ENCODE assay signal across 28 cellular contexts in the genomic region with DNA sequence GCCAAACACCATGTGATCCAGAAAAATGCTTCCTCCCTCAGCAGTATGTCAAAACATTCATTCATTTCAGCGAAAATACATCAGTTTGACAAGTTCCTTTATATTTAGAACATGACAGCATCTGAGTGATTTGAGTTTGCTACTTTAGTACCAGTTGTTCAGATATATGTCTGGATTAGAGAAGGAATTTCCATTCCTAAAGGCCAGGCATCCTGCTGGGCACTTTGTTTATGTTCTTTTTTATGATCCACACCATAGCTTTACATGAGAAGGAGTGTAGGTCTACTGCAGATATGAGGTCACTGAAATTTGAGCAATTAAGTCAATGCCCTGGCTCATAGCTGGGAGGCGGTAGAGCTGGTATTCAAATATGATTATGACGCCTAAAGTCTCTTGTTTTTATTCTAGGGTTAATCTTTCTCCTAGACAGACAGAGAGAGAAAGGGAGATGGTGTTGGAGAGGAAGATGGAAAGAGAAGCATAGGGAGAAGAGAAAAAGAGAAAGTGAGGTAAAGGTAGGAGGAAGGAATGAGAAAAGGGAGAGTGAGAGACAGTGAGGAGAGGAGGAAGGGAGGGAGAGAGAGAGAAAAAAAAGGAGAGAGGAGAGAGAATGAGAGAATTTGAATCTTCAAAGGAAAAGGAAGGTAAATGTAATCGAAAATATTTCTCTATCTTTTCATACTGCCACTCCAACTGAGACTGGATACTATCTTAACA.
"Had no signal": no experiment of that assay in that cellular context is flagged by ENCODE, and none has a peak within 500 bp of the region (broad histone marks: within the 10 kb centered on the region; RNA-seq: fewer than 3 reads in every experiment).

No MANE protein-coding gene starts in this region.

- DNase-seq: activated CD4-positive, alpha-beta memory T cell treated with anti-CD3 and anti-CD28 coated beads, Interleukin-2, amount 10 ng/mL, durations not matched to agents 7 days and 5 days; activated CD4-positive, alpha-beta T cell treated with anti-CD3 and anti-CD28 coated beads for 1 hour; activated CD4-positive, alpha-beta T cell treated with anti-CD3 and anti-CD28 coated beads for 4 hours; activated CD4-positive, alpha-beta T cell treated with anti-CD3 and anti-CD28 coated beads, Interleukin-2, amount 10 ng/mL, durations not matched to agents 7 days and 5 days; activated CD4-positive, alpha-beta T cell treated with anti-CD3 and anti-CD28 coated beads, Interleukin-2, amount 50 U/mL, for 4 hours; activated effector memory CD4-positive, alpha-beta T cell treated with anti-CD3 and anti-CD28 coated beads, Interleukin-2, amount 50 U/mL, for 16 hours; activated naive CD4-positive, alpha-beta T cell treated with anti-CD3 and anti-CD28 coated beads for 36 hours; activated naive CD8-positive, alpha-beta T cell treated with anti-CD3 and anti-CD28 coated beads for 36 hours; activated naive CD8-positive, alpha-beta T cell treated with anti-CD3 and anti-CD28 coated beads, Interleukin-2, amount 50 U/mL, for 24 hours; activated T-cell treated with anti-CD3 and anti-CD28 coated beads, Interleukin-2, amount 50 U/mL, for 4 hours; adrenal gland; amygdala; aorta; body of pancreas; dorsolateral prefrontal cortex; effector memory CD4-positive, alpha-beta T cell; endodermal cell; foreskin fibroblast; glutamatergic neuron; heart left ventricle; T-helper 2 cell had no signal

- H3K36me3 Mint-ChIP-seq: activated naive CD4-positive, alpha-beta T cell treated with anti-CD3 and anti-CD28 coated beads, Interleukin-2, amount 50 U/mL, for 24 hours; activated naive CD8-positive, alpha-beta T cell treated with anti-CD3 and anti-CD28 coated beads for 36 hours had no signal

- H3K4me3 ChIP-seq: adrenal gland, body of pancreas, breast epithelium, coronary artery, dorsolateral prefrontal cortex, heart left ventricle had no signal

- ATAC-seq: activated naive CD8-positive, alpha-beta T cell treated with anti-CD3 and anti-CD28 coated beads, Interleukin-2, amount 50 U/mL, for 24 hours; activated T-cell treated with anti-CD3 and anti-CD28 coated beads, Interleukin-2, amount 50 U/mL, for 4 hours; activated T-helper 17 cell treated with anti-CD3 and anti-CD28 coated beads, Interleukin-2, amount 50 U/mL, for 72 hours; body of pancreas; esophagus mucosa had no signal

- H3K27ac Mint-ChIP-seq: activated CD4-positive, alpha-beta memory T cell treated with anti-CD3 and anti-CD28 coated beads, Interleukin-2, amount 10 ng/mL, durations not matched to agents 7 days and 5 days; activated CD4-positive, alpha-beta T cell treated with anti-CD3 and anti-CD28 coated beads, Interleukin-2, amount 10 ng/mL, durations not matched to agents 7 days and 5 days; activated naive CD4-positive, alpha-beta T cell treated with anti-CD3 and anti-CD28 coated beads for 36 hours; activated naive CD4-positive, alpha-beta T cell treated with anti-CD3 and anti-CD28 coated beads, Interleukin-2, amount 50 U/mL, for 24 hours; activated naive CD8-positive, alpha-beta T cell treated with anti-CD3 and anti-CD28 coated beads for 36 hours; activated naive CD8-positive, alpha-beta T cell treated with anti-CD3 and anti-CD28 coated beads, Interleukin-2, amount 50 U/mL, for 24 hours; activated T-helper 17 cell treated with anti-CD3 and anti-CD28 coated beads, Interleukin-2, amount 50 U/mL, for 72 hours; dendritic cell treated with granulocyte-macrophage colony-stimulating factor and Interleukin-4, amounts not matched to agents 40 ng/mL and 50 ng/mL, for 4 days; endodermal cell had no signal

- H3K36me3 ChIP-seq: adrenal gland, breast epithelium, heart left ventricle had no signal

- H3K27me3 ChIP-seq: adrenal gland, body of pancreas, breast epithelium, dorsolateral prefrontal cortex, heart left ventricle had no signal

- H3K9me3 ChIP-seq: adrenal gland, body of pancreas, breast epithelium, heart left ventricle had no signal

- H3K27me3 Mint-ChIP-seq: activated CD4-positive, alpha-beta memory T cell treated with anti-CD3 and anti-CD28 coated beads, Interleukin-2, amount 10 ng/mL, durations not matched to agents 7 days and 5 days; activated CD4-positive, alpha-beta T cell treated with anti-CD3 and anti-CD28 coated beads, Interleukin-2, amount 10 ng/mL, durations not matched to agents 7 days and 5 days; activated naive CD4-positive, alpha-beta T cell treated with anti-CD3 and anti-CD28 coated beads, Interleukin-2, amount 50 U/mL, for 24 hours; activated naive CD8-positive, alpha-beta T cell treated with anti-CD3 and anti-CD28 coated beads for 36 hours; activated naive CD8-positive, alpha-beta T cell treated with anti-CD3 and anti-CD28 coated beads, Interleukin-2, amount 50 U/mL, for 24 hours; activated T-helper 17 cell treated with anti-CD3 and anti-CD28 coated beads, Interleukin-2, amount 50 U/mL, for 72 hours; central memory CD8-positive, alpha-beta T cell; dendritic cell treated with granulocyte-macrophage colony-stimulating factor and Interleukin-4, amounts not matched to agents 40 ng/mL and 50 ng/mL, for 4 days had no signal

- H3K4me3 Mint-ChIP-seq: activated CD4-positive, alpha-beta memory T cell treated with anti-CD3 and anti-CD28 coated beads, Interleukin-2, amount 10 ng/mL, durations not matched to agents 7 days and 5 days; activated CD4-positive, alpha-beta T cell treated with anti-CD3 and anti-CD28 coated beads, Interleukin-2, amount 10 ng/mL, durations not matched to agents 7 days and 5 days; activated naive CD4-positive, alpha-beta T cell treated with anti-CD3 and anti-CD28 coated beads for 36 hours; activated naive CD4-positive, alpha-beta T cell treated with anti-CD3 and anti-CD28 coated beads, Interleukin-2, amount 50 U/mL, for 24 hours; activated naive CD8-positive, alpha-beta T cell treated with anti-CD3 and anti-CD28 coated beads for 36 hours; activated naive CD8-positive, alpha-beta T cell treated with anti-CD3 and anti-CD28 coated beads, Interleukin-2, amount 50 U/mL, for 24 hours; activated T-cell treated with anti-CD3 and anti-CD28 coated beads, Interleukin-2, amount 50 U/mL, for 4 hours; activated T-helper 17 cell treated with anti-CD3 and anti-CD28 coated beads, Interleukin-2, amount 50 U/mL, for 72 hours; central memory CD8-positive, alpha-beta T cell; dendritic cell treated with granulocyte-macrophage colony-stimulating factor and Interleukin-4, amounts not matched to agents 40 ng/mL and 50 ng/mL, for 4 days; endodermal cell had no signal

- H3K4me1 Mint-ChIP-seq: activated CD4-positive, alpha-beta memory T cell treated with anti-CD3 and anti-CD28 coated beads, Interleukin-2, amount 10 ng/mL, durations not matched to agents 7 days and 5 days; activated CD4-positive, alpha-beta T cell treated with anti-CD3 and anti-CD28 coated beads, Interleukin-2, amount 10 ng/mL, durations not matched to agents 7 days and 5 days; activated naive CD4-positive, alpha-beta T cell treated with anti-CD3 and anti-CD28 coated beads, Interleukin-2, amount 50 U/mL, for 24 hours; activated naive CD8-positive, alpha-beta T cell treated with anti-CD3 and anti-CD28 coated beads for 36 hours; activated naive CD8-positive, alpha-beta T cell treated with anti-CD3 and anti-CD28 coated beads, Interleukin-2, amount 50 U/mL, for 24 hours; activated T-helper 17 cell treated with anti-CD3 and anti-CD28 coated beads, Interleukin-2, amount 50 U/mL, for 72 hours; central memory CD8-positive, alpha-beta T cell had no signal

- H3K9me3 Mint-ChIP-seq: activated CD4-positive, alpha-beta memory T cell treated with anti-CD3 and anti-CD28 coated beads, Interleukin-2, amount 10 ng/mL, durations not matched to agents 7 days and 5 days; activated CD4-positive, alpha-beta T cell treated with anti-CD3 and anti-CD28 coated beads, Interleukin-2, amount 10 ng/mL, durations not matched to agents 7 days and 5 days; activated naive CD4-positive, alpha-beta T cell treated with anti-CD3 and anti-CD28 coated beads for 36 hours; activated naive CD4-positive, alpha-beta T cell treated with anti-CD3 and anti-CD28 coated beads, Interleukin-2, amount 50 U/mL, for 24 hours; activated naive CD8-positive, alpha-beta T cell treated with anti-CD3 and anti-CD28 coated beads for 36 hours; activated naive CD8-positive, alpha-beta T cell treated with anti-CD3 and anti-CD28 coated beads, Interleukin-2, amount 50 U/mL, for 24 hours; activated T-cell treated with anti-CD3 and anti-CD28 coated beads, Interleukin-2, amount 50 U/mL, for 4 hours; activated T-helper 17 cell treated with anti-CD3 and anti-CD28 coated beads, Interleukin-2, amount 50 U/mL, for 72 hours; dendritic cell treated with granulocyte-macrophage colony-stimulating factor and Interleukin-4, amounts not matched to agents 40 ng/mL and 50 ng/mL, for 4 days; endodermal cell had no signal

- H3K4me1 ChIP-seq: adrenal gland, body of pancreas, breast epithelium had no signal

- H3K27ac ChIP-seq: adrenal gland, body of pancreas, breast epithelium, coronary artery, dorsolateral prefrontal cortex, heart left ventricle had no signal
